31 cellular contexts compared by ENCODE assay signal in the genomic region with DNA sequence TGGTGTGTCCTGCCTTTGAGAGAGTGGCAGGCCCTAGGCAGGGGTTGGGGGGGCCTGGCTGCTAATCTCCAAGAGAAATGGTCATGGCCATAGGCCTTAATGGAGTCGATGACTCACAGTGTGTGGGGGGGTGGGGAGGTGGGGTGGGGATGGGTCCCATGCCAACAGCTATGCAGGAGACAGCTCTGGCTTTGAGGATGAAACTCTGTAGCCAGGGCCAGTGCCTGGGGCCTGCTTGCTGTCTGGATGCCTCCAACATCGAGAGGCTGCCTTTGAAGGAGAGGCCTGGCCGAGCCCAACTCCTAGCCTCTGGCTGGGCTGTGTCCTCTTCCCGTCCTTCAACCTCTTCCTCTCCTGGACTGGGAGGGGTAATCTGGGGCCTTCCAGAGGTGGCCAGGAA. TPM values are rescaled to one million over a fixed set of nuclear protein-coding genes. Genes with fewer than 3 reads are reported as not detected.
DNase-seq lines count a peak whose midpoint lies in the region; ATAC-seq and TF ChIP-seq lines count a peak whose summit lies in the region.
"Had no signal": no experiment of that assay in that cellular context is flagged by ENCODE, and none has a peak within 500 bp of the region (broad histone marks: within the 10 kb centered on the region; RNA-seq: fewer than 3 reads in every experiment).

No MANE protein-coding gene starts in this region.

- TF ChIP-seq POLR2A in uterus (IDR thresholded peaks at IDR 0.05): no peak

- H3K27me3 ChIP-seq in mesendoderm (ENCODE audit: insufficient read depth, low read length, poor library complexity) (no peaks in the 10 kb centered on the region), uterus (no peaks in the 10 kb centered on the region)
- H3K27me3 ChIP-seq: vagina had no signal

- no peaks in the 10 kb centered on the region for H3K9me3 ChIP-seq in uterus
- H3K9me3 ChIP-seq: A549, psoas muscle, vagina had no signal

- H3K36me3 ChIP-seq in mesendoderm (ENCODE audit: control insufficient read depth, insufficient read depth, low read length) (no peaks in the 10 kb centered on the region), uterus (no peaks in the 10 kb centered on the region)
- H3K36me3 ChIP-seq: thoracic aorta, vagina had no signal

- no peak overlapping the region for H3K9ac ChIP-seq in mesendoderm (ENCODE audit: low read length)

- WGBS in mesendoderm (ENCODE audit: extremely low coverage, insufficient coverage, low lambda C conversion rate): no CpG with 5 or more reads among the region's 4 CpGs

- TF ChIP-seq CTCF in uterus (IDR thresholded peaks at IDR 0.05): no peak

- no peak overlapping the region for H2BK120ac ChIP-seq in mesendoderm (ENCODE audit: low read depth, low read length)

- DNase-seq in left cardiac atrium (no peak), left ventricle myocardium superior (no peak), amniotic epithelial cell (ENCODE audit: low read depth) (peak; percentile 19), mesendoderm (peak; percentile 59), uterus (peak; percentile 54 to 75), caudate nucleus (lab: John Stamatoyannopoulos, UW) (no peak)
- DNase-seq: activated CD4-positive, alpha-beta T cell treated with anti-CD3 and anti-CD28 coated beads for 36 hours; activated CD8-positive, alpha-beta T cell treated with anti-CD3 and anti-CD28 coated beads, Interleukin-2, amount 10 ng/mL, durations not matched to agents 7 days and 5 days; activated naive CD4-positive, alpha-beta T cell treated with anti-CD3 and anti-CD28 coated beads, Interleukin-2, amount 50 U/mL, for 16 hours; Calu3; CD4-positive, CD25-positive, alpha-beta regulatory T cell; DMS79 treated with DMSO at 0.1 percent for 48 hours; effector CD4-positive, alpha-beta T cell; IMR-90; naive thymus-derived CD8-positive, alpha-beta T cell; NCI-H1092; NCI-H1694 treated with DMSO at 0.1 percent for 48 hours; NCI-H2171 treated with DMSO at 0.1 percent for 48 hours; NCI-H524 treated with DMSO at 0.1 percent for 48 hours; NK-92 treated with Interleukin-12 subunit alpha and Interleukin-12 subunit beta, amount 100 ng/mL, for 24 hours; PC-3; psoas muscle; SHP77; SW 1271 had no signal

- H3K27ac ChIP-seq in mesendoderm (ENCODE audit: low read depth, low read length) (no peak overlapping the region), uterus (peak overlapping the region; percentile 13 to 81), caudate nucleus (ENCODE audit: low read depth, low read length) (no peak overlapping the region)
- H3K27ac ChIP-seq: A549, psoas muscle, thoracic aorta, vagina had no signal

- H2BK5ac ChIP-seq in mesendoderm (ENCODE audit: low read length): no peak overlapping the region

- no peak overlapping the region for H4K8ac ChIP-seq in mesendoderm (ENCODE audit: low read depth, low read length)

- H3K4me3 ChIP-seq in mesendoderm (ENCODE audit: low read length) (no peak overlapping the region), uterus (no peak overlapping the region)
- H3K4me3 ChIP-seq: A549, psoas muscle, thoracic aorta, vagina had no signal

- no peak overlapping the region for H2AK5ac ChIP-seq in mesendoderm (ENCODE audit: low read length)

- no peak overlapping the region for H3K18ac ChIP-seq in mesendoderm (ENCODE audit: low read length)

- no peaks in the 10 kb centered on the region for H3K4me1 ChIP-seq in mesendoderm (ENCODE audit: control insufficient read depth, low read depth, low read length)
- H3K4me1 ChIP-seq in uterus: peaks cover 0 to 6% of the 10 kb centered on the region in 2 donors
- H3K4me1 ChIP-seq: A549, vagina had no signal

- ATAC-seq in left cardiac atrium (peak; percentile 28 to 43), left ventricle myocardium superior (no peak), HG02610 (IDR thresholded peaks at IDR 0.05; ENCODE audit: unreplicated experiment) (no peak), HG03039 (IDR thresholded peaks at IDR 0.05; ENCODE audit: unreplicated experiment) (no peak)
- ATAC-seq: A549; activated CD4-positive, alpha-beta T cell treated with anti-CD3 and anti-CD28 coated beads for 36 hours; activated CD8-positive, alpha-beta T cell treated with anti-CD3 and anti-CD28 coated beads, Interleukin-2, amount 10 ng/mL, durations not matched to agents 7 days and 5 days; HCT116; naive thymus-derived CD8-positive, alpha-beta T cell; PC-3; psoas muscle had no signal

- no peak overlapping the region for H3K56ac ChIP-seq in mesendoderm (ENCODE audit: low read length)

- intact Hi-C loops in left cardiac atrium (cut with DNase I): loop anchor here in 1 of 2 donors (5.0 kb wide), 1 partner anchor 46 kb away; no protein-coding TSS in a partner anchor
- intact Hi-C loops in left ventricle myocardium superior (cut with micrococcal nuclease): no loop called here
- intact Hi-C loops in uterus (cut with DNase I; ENCODE audit: low total_unique reads): no loop called here

- H3K4ac ChIP-seq in mesendoderm (ENCODE audit: low read depth, low read length): no peak overlapping the region

- no peak overlapping the region for H4K5ac ChIP-seq in mesendoderm (ENCODE audit: low read length)

- no peak overlapping the region for H2BK15ac ChIP-seq in mesendoderm (replicated peaks; ENCODE audit: low read depth)

- H3K4me2 ChIP-seq in mesendoderm (ENCODE audit: low read length): no peak overlapping the region
- H3K4me2 ChIP-seq: A549 had no signal

- no peaks in the 10 kb centered on the region for H3K79me1 ChIP-seq in mesendoderm (ENCODE audit: low read length)

- H3K23ac ChIP-seq in mesendoderm (ENCODE audit: low read length): no peak overlapping the region

- H3K79me2 ChIP-seq in mesendoderm (ENCODE audit: control insufficient read depth, insufficient read depth, low read length): no peaks in the 10 kb centered on the region

RNA-seq across cellular contexts. Expression of a gene that starts 23.9 kb away (rescaled TPM):
- total RNA-seq in left cardiac atrium: 100 to 1,000 TPM; 152 to 166 TPM
- total RNA-seq in left ventricle myocardium superior: 94.6 TPM
- 10.5 TPM for polyA plus RNA-seq in mesendoderm (2013, experiment 1 of 2)
- 10.5 TPM for polyA plus RNA-seq in mesendoderm (2013, experiment 2 of 2)
- total RNA-seq in uterus: 100 to 1,000 TPM in 1 of 4 donors, 10 to 100 TPM in 1, 1 to 10 TPM in 2; 1.2 to 117 (median 20.1) TPM
- total RNA-seq: Calu3, fibroblast of lung, PC-3 had no signal

Comparison
In these comparisons a context has a peak if more than half of its experiments do, and no peak if none do; other contexts are left out.
1. ATAC-seq: peak in left cardiac atrium (2 of 2); none in left ventricle myocardium superior (single experiment), HG02610 (single experiment) and HG03039 (single experiment).
2. DNase-seq: peak in amniotic epithelial cell (single experiment), mesendoderm (single experiment) and uterus (2 of 2); none in left cardiac atrium (single experiment), left ventricle myocardium superior (single experiment) and caudate nucleus (0 of 61).
3. H3K27ac ChIP-seq: peak in uterus (2 of 2); none in mesendoderm (single experiment) and caudate nucleus (single experiment).